In genomic region chr16:68070249-68070725, GRCh38 we compare ENCODE assay signal across 1 cellular context.
TF ChIP-seq lines count a peak whose summit lies in the region.

No MANE protein-coding gene starts in this region.

TF ChIP-seq in GM12878, 131 proteins besides CTCF, POLR2A, EP300 and RAD21:
- no peak for TF ChIP-seq SMAD1 (IDR thresholded peaks at IDR 0.05; ENCODE audit: low read depth, partially characterized antibody)
- no peak for TF ChIP-seq E4F1 (IDR thresholded peaks at IDR 0.05; ENCODE audit: borderline replicate concordance, partially characterized antibody)
- TF ChIP-seq RCOR1 (conservative IDR thresholded peaks at IDR 0.05; ENCODE audit: low read depth, low read length) = no peak
- no peak for TF ChIP-seq PML (IDR thresholded peaks at IDR 0.05; ENCODE audit: low read length)
- TF ChIP-seq JUNB (IDR thresholded peaks at IDR 0.05) = no peak
- no peak for TF ChIP-seq IKZF2 (IDR thresholded peaks at IDR 0.05)
- TF ChIP-seq CHD4 (IDR thresholded peaks at IDR 0.05) = no peak
- no peak for TF ChIP-seq HDAC2 (IDR thresholded peaks at IDR 0.05)
- no peak for TF ChIP-seq NFIC (IDR thresholded peaks at IDR 0.05; ENCODE audit: low read depth, low read length)
- TF ChIP-seq NR2C1 (IDR thresholded peaks at IDR 0.05) = no peak
- no peak for TF ChIP-seq E2F4 (IDR thresholded peaks at IDR 0.05; ENCODE audit: low read depth, low read length)
- no peak for TF ChIP-seq RBBP5 (conservative IDR thresholded peaks at IDR 0.05)
- no peak for TF ChIP-seq HSF1 (IDR thresholded peaks at IDR 0.05; ENCODE audit: low read depth, low read length)
- no peak for TF ChIP-seq CREB1 (IDR thresholded peaks at IDR 0.05; ENCODE audit: low read depth)
- no peak for TF ChIP-seq ZNF384 (IDR thresholded peaks at IDR 0.05; ENCODE audit: borderline replicate concordance, low read depth, low read length)
- TF ChIP-seq YY1 (IDR thresholded peaks at IDR 0.05; ENCODE audit: low read depth, low read length) = no peak
- TF ChIP-seq SREBF1 (IDR thresholded peaks at IDR 0.05; ENCODE audit: low read length) = no peak
- no peak for TF ChIP-seq BCL3 (IDR thresholded peaks at IDR 0.05; ENCODE audit: borderline replicate concordance, insufficient read depth, low read depth, low read length, poor library complexity, severe bottlenecking)
